Comparison of ENCODE assay signal across 19 cellular contexts in the genomic region with DNA sequence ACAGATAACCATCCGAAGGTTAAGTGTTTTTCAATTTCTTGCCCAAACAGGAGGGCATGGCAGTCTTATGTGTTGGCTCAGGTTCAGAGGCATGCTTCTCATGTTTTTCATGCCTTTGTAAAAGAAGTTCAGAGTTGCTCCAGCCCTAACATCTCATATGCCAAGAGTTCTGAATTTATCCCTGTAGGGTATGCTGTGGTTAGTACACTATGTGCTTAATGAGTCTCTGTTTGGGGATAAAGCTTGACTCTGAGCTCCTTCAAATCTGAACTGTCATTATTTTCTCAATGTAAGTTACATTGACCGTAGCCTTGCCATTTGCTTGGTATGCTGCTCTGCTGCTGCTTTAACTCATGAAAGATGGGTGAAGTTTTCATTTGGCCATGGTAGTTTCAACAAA.
DNase-seq lines count a peak whose midpoint lies in the region; ATAC-seq, FAIRE-seq and TF ChIP-seq lines count a peak whose summit lies in the region.
"Had no signal": no experiment of that assay in that cellular context is flagged by ENCODE, and none has a peak within 500 bp of the region (broad histone marks: within the 10 kb centered on the region; RNA-seq: fewer than 3 reads in every experiment).

No MANE protein-coding gene starts in this region.

- peak overlapping the region; percentile 66 for H2AFZ ChIP-seq in keratinocyte (ENCODE audit: control insufficient read depth, low read length)
- H2AFZ ChIP-seq in neuronal stem cell (ENCODE audit: low read length), result no peak overlapping the region

- no peaks in the 10 kb centered on the region for H3K9me1 ChIP-seq in keratinocyte (ENCODE audit: control insufficient read depth, extremely low read depth, insufficient read depth, low read length)

- ATAC-seq in GM18520 (IDR thresholded peaks at IDR 0.05; ENCODE audit: unreplicated experiment), result no peak

- peak; percentile 99 for FAIRE-seq in keratinocyte (lab: Jason Lieb, UNC)
- FAIRE-seq: TTC549 had no signal

- H3K9ac ChIP-seq in keratinocyte (ENCODE audit: control insufficient read depth, extremely low read depth, insufficient read depth, low read length), result no peak overlapping the region
- no peak overlapping the region for H3K9ac ChIP-seq in neuronal stem cell (ENCODE audit: low read depth, low read length, poor library complexity)

- peaks cover 27% of the 10 kb centered on the region for H3K4me1 ChIP-seq in keratinocyte (ENCODE audit: control insufficient read depth, extremely low read depth, insufficient read depth, low read length)
- H3K4me1 ChIP-seq in suprapubic skin, result peaks cover 15% of the 10 kb centered on the region
- no peaks in the 10 kb centered on the region for H3K4me1 ChIP-seq in neuronal stem cell (ENCODE audit: control insufficient read depth in 2 of 2, insufficient read depth in 1 of 2, low read depth in 1 of 2, low read length in 2 of 2)
- H3K4me1 ChIP-seq: HAP-1 had no signal

- H3K4ac ChIP-seq in neuronal stem cell (ENCODE audit: low read length), result no peak overlapping the region

- TF ChIP-seq POLR2A in suprapubic skin (IDR thresholded peaks at IDR 0.05), result no peak

- no peak for TF ChIP-seq EP300 in suprapubic skin (IDR thresholded peaks at IDR 0.05)

- H2BK12ac ChIP-seq in neuronal stem cell (ENCODE audit: low read length), result no peak overlapping the region

- H2BK15ac ChIP-seq in neuronal stem cell (ENCODE audit: low read length), result no peak overlapping the region

- H3K27me3 ChIP-seq in keratinocyte (ENCODE audit: control insufficient read depth, extremely low read depth, insufficient read depth, low read length) (no peaks in the 10 kb centered on the region), suprapubic skin (no peaks in the 10 kb centered on the region), neuronal stem cell (ENCODE audit: control insufficient read depth in 3 of 3, insufficient read depth in 3 of 3, low read depth in 1 of 3, low read length in 3 of 3) (peaks cover 0 to 6% (median 0%) of the 10 kb centered on the region in 3 experiments)
- H3K27me3 ChIP-seq: cardiac muscle cell had no signal

- H4K8ac ChIP-seq in neuronal stem cell (ENCODE audit: low read depth, low read length), result no peak overlapping the region

- H4K20me1 ChIP-seq in keratinocyte (ENCODE audit: control insufficient read depth, extremely low read depth, insufficient read depth, low read length), result no peaks in the 10 kb centered on the region

- H3K9me3 ChIP-seq in keratinocyte (ENCODE audit: control insufficient read depth, low read depth, low read length) (no peaks in the 10 kb centered on the region), suprapubic skin (no peaks in the 10 kb centered on the region), neuronal stem cell (replicated peaks in 1 of 2; ENCODE audit: control insufficient read depth in 2 of 2, insufficient read depth in 1 of 2, low read depth in 1 of 2, low read length in 2 of 2) (no peaks in the 10 kb centered on the region)
- H3K9me3 ChIP-seq: HAP-1 had no signal

- no peak overlapping the region for H4K91ac ChIP-seq in neuronal stem cell (ENCODE audit: low read depth, low read length, poor library complexity)

- no peaks in the 10 kb centered on the region for H3K36me3 ChIP-seq in keratinocyte (ENCODE audit: control insufficient read depth in 2 of 2, extremely low read depth in 1 of 2, insufficient read depth in 2 of 2, low read length in 2 of 2)
- H3K36me3 ChIP-seq in suprapubic skin, result no peaks in the 10 kb centered on the region
- H3K36me3 ChIP-seq in neuronal stem cell (replicated peaks in 1 of 2; ENCODE audit: control insufficient read depth in 2 of 2, insufficient read depth in 2 of 2, low read length in 2 of 2), result no peaks in the 10 kb centered on the region
- H3K36me3 ChIP-seq: cardiac muscle cell, HAP-1 had no signal

- H3K79me2 ChIP-seq in keratinocyte (ENCODE audit: control insufficient read depth, insufficient read depth, low read length), result no peaks in the 10 kb centered on the region

- dilution Hi-C loops in keratinocyte (cut with MboI; ENCODE audit: extremely low pct_ligation_motif_present, low sequenced_read_pairs), result no loop called here

- peak overlapping the region in 1 of 3 experiments; percentile 13 for H3K4me3 ChIP-seq in keratinocyte (ENCODE audit: control insufficient read depth in 2 of 3, extremely low read depth in 1 of 3, insufficient read depth in 2 of 3, low read depth in 1 of 3, low read length in 3 of 3)
- H3K4me3 ChIP-seq in suprapubic skin, result no peak overlapping the region
- H3K4me3 ChIP-seq in neuronal stem cell (ENCODE audit: low read length in 2 of 2), result no peak overlapping the region
- H3K4me3 ChIP-seq: cardiac muscle cell, HAP-1, SK-N-MC had no signal

- no peak overlapping the region for H3K27ac ChIP-seq in keratinocyte (ENCODE audit: control insufficient read depth, insufficient read depth, low read length)
- peak overlapping the region; percentile 75 for H3K27ac ChIP-seq in suprapubic skin
- H3K27ac ChIP-seq in neuronal stem cell (replicated peaks; ENCODE audit: low read length), result no peak overlapping the region
- H3K27ac ChIP-seq: C4-2B, cardiac muscle cell, SK-N-MC had no signal

- DNase-seq in RPMI7951 (ENCODE audit: low read depth) (peak; percentile 40), dedifferentiated amniotic fluid mesenchymal stem cell (ENCODE audit: extremely low spot score) (peak; percentile 57), keratinocyte (ENCODE audit: low read depth, low spot score) (peak; percentile 42), suprapubic skin (ENCODE audit: low spot score in 2 of 2) (no peak), neuronal stem cell (ENCODE audit: low spot score) (no peak), NCI-H345 (lab: John Stamatoyannopoulos, UW) (no peak), nucleus accumbens (lab: John Stamatoyannopoulos, UW) (no peak)
- DNase-seq: activated CD4-positive, alpha-beta T cell treated with anti-CD3 and anti-CD28 coated beads, Interleukin-2, amount 50 U/mL, for 1 hour; activated naive CD4-positive, alpha-beta T cell treated with anti-CD3 and anti-CD28 coated beads, Interleukin-2, amount 50 U/mL, for 16 hours; DMS79; endodermal cell; naive B cell; NCI-H1694 treated with DMSO at 0.1 percent for 48 hours had no signal

- 39% methylated on average over 2 of the region's 2 CpGs for WGBS in suprapubic skin
- no CpG with 5 or more reads among the region's 2 CpGs for WGBS in neuronal stem cell (ENCODE audit: extremely low coverage in 2 of 2, insufficient read length in 2 of 2, insufficient replicate concordance in 1 of 2), 2 donors

- H3K18ac ChIP-seq in neuronal stem cell (ENCODE audit: low read length), result no peak overlapping the region

- H3K79me1 ChIP-seq in neuronal stem cell (ENCODE audit: low read depth, low read length), result no peaks in the 10 kb centered on the region

- H3K14ac ChIP-seq in neuronal stem cell (ENCODE audit: low read length), result no peak overlapping the region

- H2AK5ac ChIP-seq in neuronal stem cell (ENCODE audit: low read depth, low read length), result no peak overlapping the region

- no peak overlapping the region for H2BK5ac ChIP-seq in neuronal stem cell (ENCODE audit: low read length)

- H3K4me2 ChIP-seq in keratinocyte (ENCODE audit: control insufficient read depth, extremely low read depth, insufficient read depth, low read depth, low read length) (peak overlapping the region; percentile 42), neuronal stem cell (ENCODE audit: insufficient read depth, low read length, poor library complexity, severe bottlenecking) (no peak overlapping the region)

- H3K23ac ChIP-seq in neuronal stem cell (ENCODE audit: low read depth, low read length, poor library complexity), result no peak overlapping the region

- TF ChIP-seq CTCF in keratinocyte (optimal IDR thresholded peaks at IDR 0.05 in 1 of 3, IDR thresholded peaks at IDR 0.05 in 1 of 3, conservative IDR thresholded peaks at IDR 0.05 in 1 of 3; ENCODE audit: extremely low read depth in 1 of 3, insufficient read depth in 2 of 3, low read length in 3 of 3), result no peak
- no peak for TF ChIP-seq CTCF in suprapubic skin (IDR thresholded peaks at IDR 0.05)

- no peak overlapping the region for H2BK120ac ChIP-seq in neuronal stem cell (ENCODE audit: low read depth, low read length)

Comparison
In these comparisons a context has a peak if more than half of its experiments do, and no peak if none do; other contexts are left out.
1. DNase-seq: peak in RPMI7951 (single experiment), dedifferentiated amniotic fluid mesenchymal stem cell (single experiment) and keratinocyte (single experiment); none in suprapubic skin (0 of 2), neuronal stem cell (single experiment), NCI-H345 (single experiment) and nucleus accumbens (0 of 56).